Comparison of ENCODE assay signal across 21 cellular contexts in the genomic region with DNA sequence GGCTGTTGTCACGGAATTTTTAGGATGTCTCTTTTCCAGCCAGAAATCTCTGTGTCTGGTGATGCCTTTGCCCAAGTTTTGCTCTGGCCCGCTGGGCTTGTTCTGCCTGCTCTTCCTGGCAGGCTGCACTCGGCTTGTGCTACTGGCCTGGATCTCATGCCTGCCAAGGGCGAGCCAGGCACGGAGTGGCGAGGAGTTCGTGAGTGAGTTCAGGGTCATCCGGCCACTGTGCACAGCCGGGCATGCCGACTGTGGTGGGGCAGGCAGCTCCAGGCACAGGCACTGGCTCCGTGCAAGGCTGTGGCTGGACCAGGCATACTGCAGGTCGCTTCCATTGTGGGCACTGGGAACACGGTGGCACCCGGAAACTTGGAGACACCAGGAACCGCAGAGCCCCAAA.
DNase-seq lines count a peak whose midpoint lies in the region; ATAC-seq and TF ChIP-seq lines count a peak whose summit lies in the region.
"Had no signal": no experiment of that assay in that cellular context is flagged by ENCODE, and none has a peak within 500 bp of the region (broad histone marks: within the 10 kb centered on the region; RNA-seq: fewer than 3 reads in every experiment).

No MANE protein-coding gene starts in this region.

- no peaks in the 10 kb centered on the region for H3K27me3 ChIP-seq in left ventricle myocardium inferior (ENCODE audit: low read depth)
- no peaks in the 10 kb centered on the region for H3K27me3 ChIP-seq in psoas muscle (ENCODE audit: insufficient read depth in 3 of 3, low read length in 2 of 3)
- H3K27me3 ChIP-seq in aorta (ENCODE audit: control insufficient read depth in 1 of 2, insufficient read depth in 2 of 2, low read length in 1 of 2), result no peaks in the 10 kb centered on the region

- ATAC-seq in psoas muscle (peak; percentile 66 to 85 (median 67)), aorta (ENCODE audit: low FRiP score) (peak; percentile 78), HG02763 (IDR thresholded peaks at IDR 0.05; ENCODE audit: unreplicated experiment) (no peak)
- ATAC-seq: activated CD8-positive, alpha-beta T cell treated with anti-CD3 and anti-CD28 coated beads, Interleukin-2, amount 10 ng/mL, durations not matched to agents 7 days and 5 days; SK-N-SH treated with all-trans-retinoic acid at 6 μM for 48 hours; T-helper 17 cell had no signal

- WGBS in psoas muscle, 3 donors, result 35 to 60% (median 40%) methylated on average over 15 of the region's 15 CpGs
- 20 to 24% methylated on average over 15 of the region's 15 CpGs for WGBS in aorta, 2 donors

- peak overlapping the region; percentile 64 for H3K27ac ChIP-seq in left ventricle myocardium inferior (replicated peaks)
- no peak overlapping the region for H3K27ac ChIP-seq in psoas muscle
- H3K27ac ChIP-seq in aorta (ENCODE audit: low read depth in 1 of 2, low read length in 2 of 2), result peak overlapping the region in 1 of 2 donors; percentile 21
- H3K27ac ChIP-seq: 22Rv1 had no signal

- no peak for TF ChIP-seq CTCF in left ventricle myocardium inferior (IDR thresholded peaks at IDR 0.05; ENCODE audit: borderline replicate concordance)
- TF ChIP-seq CTCF in psoas muscle (IDR thresholded peaks at IDR 0.05), result no peak

- no peaks in the 10 kb centered on the region for H3K9me3 ChIP-seq in left ventricle myocardium inferior (replicated peaks)
- no peaks in the 10 kb centered on the region for H3K9me3 ChIP-seq in psoas muscle
- no peaks in the 10 kb centered on the region for H3K9me3 ChIP-seq in aorta (ENCODE audit: control insufficient read depth, low read length)

- no peak overlapping the region for H3K4me3 ChIP-seq in left ventricle myocardium inferior
- H3K4me3 ChIP-seq in psoas muscle, result no peak overlapping the region
- H3K4me3 ChIP-seq in aorta (ENCODE audit: low read length in 2 of 2), result no peak overlapping the region
- H3K4me3 ChIP-seq: smooth muscle cell had no signal

- DNase-seq in activated gamma-delta T cell (lab: John Stamatoyannopoulos, UW), result peak; percentile 9
- no peak for DNase-seq in activated gamma-delta T cell treated with Interleukin-2 at 50 U/mL for 16 hours
- no peak for DNase-seq in left ventricle myocardium inferior
- peak; percentile 30 to 61 for DNase-seq in psoas muscle
- DNase-seq in aorta, result peak; percentile 82 to 83
- DNase-seq in NCI-H2107 treated with DMSO at 0.1 percent for 48 hours (lab: John Stamatoyannopoulos, UW; ENCODE audit: unreplicated experiment), result no peak
- no peak for DNase-seq in cerebellum (ENCODE audit: low spot score)
- DNase-seq: activated CD4-positive, alpha-beta T cell treated with anti-CD3 and anti-CD28 coated beads for 1 hour; activated CD8-positive, alpha-beta T cell treated with anti-CD3 and anti-CD28 coated beads, Interleukin-2, amount 10 ng/mL, durations not matched to agents 7 days and 5 days; activated naive CD8-positive, alpha-beta T cell treated with anti-CD3 and anti-CD28 coated beads, Interleukin-2, amount 10 ng/mL, durations not matched to agents 7 days and 5 days; naive B cell; NCI-H1417 treated with DMSO at 0.1 percent for 48 hours; NCI-H2081 treated with DMSO at 0.1 percent for 48 hours; NCI-H774; OCI-M1; stimulated activated CD4-positive, alpha-beta T cell treated with anti-CD3 and anti-CD28 coated beads, Interleukin-1b, Interleukin-23, amount 100 ng/mL, for 48 hours; T-helper 17 cell had no signal

- intact Hi-C loops in left ventricle myocardium inferior (cut with micrococcal nuclease) (no loop called here), psoas muscle (cut with DNase I) (loop anchor here in 1 of 2 donors (5.0 kb wide), 1 partner anchor 134 kb away; no protein-coding TSS in a partner anchor), aorta (cut with DNase I) (loop anchor here in 1 of 2 donors (5.0 kb wide), 2 partner anchors 34 to 134 kb away; no protein-coding TSS in a partner anchor)

- H3K4me1 ChIP-seq in left ventricle myocardium inferior (peaks cover 91% of the 10 kb centered on the region), psoas muscle (peaks cover 24% of the 10 kb centered on the region), aorta (ENCODE audit: control insufficient read depth in 1 of 2, insufficient read depth in 2 of 2, low read length in 2 of 2) (peaks cover 6 to 7% of the 10 kb centered on the region in 2 donors)

- peaks cover 26% of the 10 kb centered on the region for H3K36me3 ChIP-seq in left ventricle myocardium inferior
- H3K36me3 ChIP-seq in psoas muscle (ENCODE audit: insufficient read depth in 1 of 2, low read depth in 1 of 2), result peaks cover 0 to 6% of the 10 kb centered on the region in 2 donors
- H3K36me3 ChIP-seq in aorta (ENCODE audit: control insufficient read depth in 1 of 2, insufficient read depth in 2 of 2, low read length in 1 of 2), result no peaks in the 10 kb centered on the region

Comparison
In these comparisons a context has a peak if more than half of its experiments do, and no peak if none do; other contexts are left out.
1. DNase-seq: peak in activated gamma-delta T cell (single experiment), psoas muscle (2 of 2) and aorta (2 of 2); none in activated gamma-delta T cell treated with Interleukin-2 at 50 U/mL for 16 hours (single experiment), left ventricle myocardium inferior (single experiment), NCI-H2107 treated with DMSO at 0.1 percent for 48 hours (single experiment) and cerebellum (single experiment).